Comparison of ENCODE assay signal across 15 cellular contexts in genomic region chr15:74815121-74815933, GRCh38. TPM values are rescaled to one million over a fixed set of nuclear protein-coding genes. Genes with fewer than 3 reads are reported as not detected.
DNase-seq lines count a peak whose midpoint lies in the region; ATAC-seq and TF ChIP-seq lines count a peak whose summit lies in the region.
"Had no signal": no experiment of that assay in that cellular context is flagged by ENCODE, and none has a peak within 500 bp of the region (broad histone marks: within the 10 kb centered on the region; RNA-seq: fewer than 3 reads in every experiment).

No MANE protein-coding gene starts in this region.

- POLR2A ChIA-PET in HCT116 (lab: Charles Lee), result no interaction called here
- POLR2A ChIA-PET in naive thymus-derived CD4-positive, alpha-beta T cell (lab: Charles Lee), result interaction anchor here (0.8 to 0.9 kb wide), 3 partner anchors 10 to 86 kb away, joined by 3 read pairs; no protein-coding TSS in a partner anchor

- no peak overlapping the region for H3K9ac ChIP-seq in HCT116 (ENCODE audit: low read length)
- peak overlapping the region; percentile 57 to 78 for H3K9ac ChIP-seq in colonic mucosa (ENCODE audit: low read depth in 2 of 2, low read length in 2 of 2)

- no TSS peak for BruUV-seq in HCT116 (replicated peaks; lab: Mats Ljungman, UMichigan)

- TF ChIP-seq POLR2A in HCT116 (IDR thresholded peaks at IDR 0.05; ENCODE audit: borderline replicate concordance, extremely low read depth, insufficient read depth, insufficient read length), result no peak
- TF ChIP-seq POLR2A in prostate gland (IDR thresholded peaks at IDR 0.05), result peak; percentile 24

- no peak overlapping the region for H3K27ac ChIP-seq in HCT116 (ENCODE audit: low read depth, low read length)
- H3K27ac ChIP-seq in colonic mucosa, result peak overlapping the region; percentile 8
- peak overlapping the region; percentile 91 to 92 for H3K27ac ChIP-seq in prostate gland
- H3K27ac ChIP-seq in naive thymus-derived CD4-positive, alpha-beta T cell (ENCODE audit: low read depth, low read length), result no peak overlapping the region
- H3K27ac ChIP-seq: tibial nerve had no signal

- CTCF ChIA-PET in HCT116 (lab: Charles Lee), result no interaction called here
- CTCF ChIA-PET in naive thymus-derived CD4-positive, alpha-beta T cell (lab: Charles Lee), result interaction anchor here (2.4 kb wide), 1 partner anchor 46 kb away, joined by 8 read pairs; no protein-coding TSS in a partner anchor

- no peaks in the 10 kb centered on the region for H3K36me3 ChIP-seq in HCT116 (ENCODE audit: control insufficient read depth in 1 of 2, insufficient read depth in 2 of 2, low read length in 2 of 2)
- no peaks in the 10 kb centered on the region for H3K36me3 ChIP-seq in colonic mucosa
- no peaks in the 10 kb centered on the region for H3K36me3 ChIP-seq in prostate gland
- no peaks in the 10 kb centered on the region for H3K36me3 ChIP-seq in naive thymus-derived CD4-positive, alpha-beta T cell (ENCODE audit: control insufficient read depth in 2 of 3, insufficient read depth in 3 of 3, low read length in 3 of 3)
- H3K36me3 ChIP-seq: tibial nerve had no signal

- H3K4me2 ChIP-seq in HCT116 (ENCODE audit: low read length), result 0 out of 2 replicates have a peak overlapping the region, but pooled peaks have one; percentile 12

- H3K4me1 ChIP-seq in HCT116 (ENCODE audit: control insufficient read depth in 1 of 2, insufficient read depth in 2 of 2, low read length in 2 of 2), result peaks cover 20 to 43% of the 10 kb centered on the region in 2 experiments
- H3K4me1 ChIP-seq in colonic mucosa, result peaks cover 15% of the 10 kb centered on the region
- peaks cover 29% of the 10 kb centered on the region for H3K4me1 ChIP-seq in prostate gland (replicated peaks)
- no peaks in the 10 kb centered on the region for H3K4me1 ChIP-seq in naive thymus-derived CD4-positive, alpha-beta T cell (ENCODE audit: control insufficient read depth in 2 of 2, insufficient read depth in 2 of 2, low read length in 2 of 2)
- H3K4me1 ChIP-seq: tibial nerve had no signal

- H3K4me3 Mint-ChIP-seq in naive thymus-derived CD4-positive, alpha-beta T cell, result no peak overlapping the region
- H3K4me3 Mint-ChIP-seq: natural killer cell had no signal

- TF ChIP-seq RAD21 in HCT116 (IDR thresholded peaks at IDR 0.05; ENCODE audit: low read depth), result no peak

- ATAC-seq in HCT116, result no peak
- ATAC-seq in naive thymus-derived CD4-positive, alpha-beta T cell, result no peak
- ATAC-seq in GM19351 (IDR thresholded peaks at IDR 0.05; ENCODE audit: unreplicated experiment), result no peak
- ATAC-seq: natural killer cell had no signal

- RAD21 ChIA-PET in HCT116 (lab: Charles Lee; ENCODE audit: low non-redundant PET in 1 of 2, low total read pairs in 2 of 2, uncharacterized antibody in 2 of 2, unreplicated experiment in 2 of 2), result no interaction called here

- no peaks in the 10 kb centered on the region for H3K9me3 ChIP-seq in HCT116 (ENCODE audit: control insufficient read depth in 1 of 2, insufficient read depth in 1 of 2, low read depth in 1 of 2, low read length in 2 of 2)
- H3K9me3 ChIP-seq in colonic mucosa, result no peaks in the 10 kb centered on the region
- no peaks in the 10 kb centered on the region for H3K9me3 ChIP-seq in prostate gland
- no peaks in the 10 kb centered on the region for H3K9me3 ChIP-seq in naive thymus-derived CD4-positive, alpha-beta T cell (ENCODE audit: control insufficient read depth in 2 of 3, low read length in 3 of 3)
- H3K9me3 ChIP-seq: tibial nerve had no signal

- no peaks in the 10 kb centered on the region for H4K20me1 ChIP-seq in HCT116 (ENCODE audit: insufficient read depth)

- H3K27me3 Mint-ChIP-seq in naive thymus-derived CD4-positive, alpha-beta T cell, result peaks cover 0 to 3% (median 0%) of the 10 kb centered on the region in 5 donors

- H3K9me3 Mint-ChIP-seq in naive thymus-derived CD4-positive, alpha-beta T cell, result no peaks in the 10 kb centered on the region
- H3K9me3 Mint-ChIP-seq: natural killer cell had no signal

- DNase-seq in HCT116 (ENCODE audit: low read depth, low spot score) (no peak), NCI-H1694 treated with DMSO at 0.1 percent for 48 hours (lab: John Stamatoyannopoulos, UW) (peak; percentile 50), colonic mucosa (peak; percentile 89), prostate gland (ENCODE audit: low spot score) (peak; percentile 90), RKO (ENCODE audit: low spot score) (no peak), NCI-H524 treated with DMSO at 0.1 percent for 48 hours (lab: John Stamatoyannopoulos, UW) (no peak)
- DNase-seq in naive thymus-derived CD4-positive, alpha-beta T cell, result no peak
- DNase-seq: effector CD8-positive, alpha-beta T cell; foreskin melanocyte; HCEC 1CT; natural killer cell; NCI-H2107 had no signal

- no peak overlapping the region for H2AFZ ChIP-seq in HCT116 (ENCODE audit: low read depth, low read length, poor library complexity, severe bottlenecking)

- peaks cover 0 to 17% (median 0%) of the 10 kb centered on the region in 7 donors for H3K4me1 Mint-ChIP-seq in naive thymus-derived CD4-positive, alpha-beta T cell

- TF ChIP-seq CTCF in HCT116 (IDR thresholded peaks at IDR 0.05 in 2 of 3, conservative IDR thresholded peaks at IDR 0.05 in 1 of 3; ENCODE audit: borderline replicate concordance in 1 of 3, insufficient read depth in 1 of 3, low read depth in 2 of 3, low read length in 2 of 3) (no peak), colonic mucosa (IDR thresholded peaks at IDR 0.05) (no peak), prostate gland (IDR thresholded peaks at IDR 0.05) (no peak)

- no peak overlapping the region for H3K4me3 ChIP-seq in HCT116 (replicated peaks in 1 of 2; ENCODE audit: low read depth in 1 of 2, low read length in 2 of 2)
- H3K4me3 ChIP-seq in colonic mucosa, result no peak overlapping the region
- H3K4me3 ChIP-seq in prostate gland, result no peak overlapping the region
- no peak overlapping the region for H3K4me3 ChIP-seq in naive thymus-derived CD4-positive, alpha-beta T cell (ENCODE audit: low read length)
- H3K4me3 ChIP-seq: tibial nerve had no signal

- intact Hi-C loops in HCT116 (cut with micrococcal nuclease), result no loop called here
- intact Hi-C loops in colonic mucosa (cut with DNase I), result no loop called here
- intact Hi-C loops in prostate gland (cut with DNase I), result no loop called here
- intact Hi-C loops in naive thymus-derived CD4-positive, alpha-beta T cell (cut with micrococcal nuclease), result no loop called here

- H3K27ac Mint-ChIP-seq in naive thymus-derived CD4-positive, alpha-beta T cell, result peak overlapping the region in 1 of 9 donors; percentile 48
- H3K27ac Mint-ChIP-seq: natural killer cell had no signal

- WGBS in prostate gland, result 61% methylated on average over 10 of the region's 10 CpGs

- H3K27me3 ChIP-seq in HCT116 (ENCODE audit: insufficient read depth, low read length), result no peaks in the 10 kb centered on the region
- H3K27me3 ChIP-seq in colonic mucosa, result no peaks in the 10 kb centered on the region
- no peaks in the 10 kb centered on the region for H3K27me3 ChIP-seq in prostate gland (replicated peaks; ENCODE audit: insufficient read depth)
- H3K27me3 ChIP-seq in naive thymus-derived CD4-positive, alpha-beta T cell (ENCODE audit: control insufficient read depth in 2 of 2, insufficient read depth in 2 of 2, low read length in 2 of 2), result no peaks in the 10 kb centered on the region

- H3K9me2 ChIP-seq in HCT116 (ENCODE audit: insufficient read depth), result no peaks in the 10 kb centered on the region

- no peaks in the 10 kb centered on the region for H3K79me2 ChIP-seq in HCT116 (ENCODE audit: insufficient read depth, low read length)

- H3K36me3 Mint-ChIP-seq in naive thymus-derived CD4-positive, alpha-beta T cell, result no peaks in the 10 kb centered on the region
- H3K36me3 Mint-ChIP-seq: natural killer cell had no signal

TF ChIP-seq in HCT116, 20 proteins besides CTCF, POLR2A, EP300 and RAD21 (continues in another document):
- TF ChIP-seq MAX (IDR thresholded peaks at IDR 0.05), result no peak
- no peak for TF ChIP-seq SP1 (IDR thresholded peaks at IDR 0.05; ENCODE audit: low read depth)
- no peak for TF ChIP-seq ATF3 (IDR thresholded peaks at IDR 0.05)
- TF ChIP-seq ZNF274 (IDR thresholded peaks at IDR 0.05; ENCODE audit: low read depth, low read length), result no peak

RNA-seq across cellular contexts. Expression of gene LMAN1L, which starts 2.7 kb away (rescaled TPM):
- 0.17 TPM for total RNA-seq in HCT116 (2021; ENCODE audit: unreplicated experiment)
- polyA plus RNA-seq in HCT116 (2012), result 0.01 and 0.06 TPM in 2 replicates
- total RNA-seq in colonic mucosa, result not detected
- 100 to 1,000 TPM; 219 to 229 TPM for total RNA-seq in prostate gland
- 1 to 10 TPM in 4 of 5 experiments, under 1 TPM in 1; 0.35 to 2.4 (median 1.3) TPM for total RNA-seq in naive thymus-derived CD4-positive, alpha-beta T cell
- not detected for polyA plus RNA-seq in naive thymus-derived CD4-positive, alpha-beta T cell
- polyA plus RNA-seq: keratinocyte had no signal

RNA-seq across cellular contexts. Expression of gene CPLX3, which starts 11.1 kb away (rescaled TPM):
- total RNA-seq in HCT116 (2021; ENCODE audit: unreplicated experiment) (not detected), colonic mucosa (not detected), prostate gland (10 to 100 TPM; 40.5 to 59.8 TPM)
- not detected in 2 replicates for polyA plus RNA-seq in HCT116 (2012)
- total RNA-seq in naive thymus-derived CD4-positive, alpha-beta T cell, result under 1 TPM in 2 of 5 experiments, not detected in 3; 0.27 to 0.60 TPM
- polyA plus RNA-seq in naive thymus-derived CD4-positive, alpha-beta T cell, result not detected
- total RNA-seq: tibial nerve had no signal
- polyA plus RNA-seq: keratinocyte had no signal

RNA-seq across cellular contexts. Expression of gene ULK3, which starts 27.6 kb away (rescaled TPM):
- total RNA-seq in HCT116 (2021; ENCODE audit: unreplicated experiment), result 48.4 TPM
- 39.5 and 45.9 TPM in 2 replicates for polyA plus RNA-seq in HCT116 (2012)
- total RNA-seq in colonic mucosa, result 10 to 100 TPM; 45.6 to 50.7 TPM
- 10 to 100 TPM; 44.6 to 98.5 TPM for total RNA-seq in prostate gland
- 100 to 1,000 TPM in 1 of 5 experiments, 10 to 100 TPM in 4; 53.2 to 106 (median 59.2) TPM for total RNA-seq in naive thymus-derived CD4-positive, alpha-beta T cell
- 10 to 100 TPM; 15.4 to 32.8 TPM for polyA plus RNA-seq in naive thymus-derived CD4-positive, alpha-beta T cell

RNA-seq across cellular contexts. Expression of gene CSK, which starts 33.4 kb away (rescaled TPM):
- total RNA-seq in HCT116 (2021; ENCODE audit: unreplicated experiment) (72.2 TPM), colonic mucosa (100 to 1,000 TPM in 1 of 2 donors, 10 to 100 TPM in 1; 64.3 to 126 TPM), prostate gland (10 to 100 TPM; 45.3 to 57.0 TPM)
- polyA plus RNA-seq in HCT116 (2012), result 56.2 and 62.3 TPM in 2 replicates
- 100 to 1,000 TPM; 163 to 421 (median 228) TPM for total RNA-seq in naive thymus-derived CD4-positive, alpha-beta T cell
- polyA plus RNA-seq in naive thymus-derived CD4-positive, alpha-beta T cell, result 100 to 1,000 TPM in 1 of 2 donors, 10 to 100 TPM in 1; 67.7 to 144 TPM

RNA-seq across cellular contexts. Expression of gene SCAMP2, which starts 57.8 kb away (rescaled TPM):
- total RNA-seq in HCT116 (2021; ENCODE audit: unreplicated experiment) (55.8 TPM), colonic mucosa (100 to 1,000 TPM; 152 to 204 TPM), prostate gland (100 to 1,000 TPM; 101 to 103 TPM)
- 58.1 and 68.0 TPM in 2 replicates for polyA plus RNA-seq in HCT116 (2012)
- 100 to 1,000 TPM in 3 of 5 experiments, 10 to 100 TPM in 2; 78.9 to 130 (median 116) TPM for total RNA-seq in naive thymus-derived CD4-positive, alpha-beta T cell
- 100 to 1,000 TPM; 131 to 141 TPM for polyA plus RNA-seq in naive thymus-derived CD4-positive, alpha-beta T cell

Comparison
In these comparisons a context has a peak if more than half of its experiments do, and no peak if none do; other contexts are left out.
1. DNase-seq: peak in NCI-H1694 treated with DMSO at 0.1 percent for 48 hours (single experiment), colonic mucosa (single experiment) and prostate gland (single experiment); none in HCT116 (single experiment), naive thymus-derived CD4-positive, alpha-beta T cell (0 of 9), RKO (single experiment) and NCI-H524 treated with DMSO at 0.1 percent for 48 hours (single experiment).
2. H3K27ac ChIP-seq: peak in colonic mucosa (single experiment) and prostate gland (2 of 2); none in HCT116 (single experiment) and naive thymus-derived CD4-positive, alpha-beta T cell (single experiment).
3. RNA of gene LMAN1L, which starts 2.7 kb away (total RNA-seq): 219 to 229 TPM in prostate gland; 0.35 to 2.4 TPM in naive thymus-derived CD4-positive, alpha-beta T cell, not detected in colonic mucosa and 0.17 TPM in HCT116 (single experiment); every median in the first group is over 10 times any median in the second.
4. RNA of gene CPLX3, which starts 11.1 kb away (total RNA-seq): 40.5 to 59.8 TPM in prostate gland; 0.27 to 0.60 TPM in naive thymus-derived CD4-positive, alpha-beta T cell, not detected in colonic mucosa and not detected in HCT116 (single experiment); every median in the first group is over 10 times any median in the second.